Comparison of ENCODE assay signal across 11 cellular contexts in the genomic region with DNA sequence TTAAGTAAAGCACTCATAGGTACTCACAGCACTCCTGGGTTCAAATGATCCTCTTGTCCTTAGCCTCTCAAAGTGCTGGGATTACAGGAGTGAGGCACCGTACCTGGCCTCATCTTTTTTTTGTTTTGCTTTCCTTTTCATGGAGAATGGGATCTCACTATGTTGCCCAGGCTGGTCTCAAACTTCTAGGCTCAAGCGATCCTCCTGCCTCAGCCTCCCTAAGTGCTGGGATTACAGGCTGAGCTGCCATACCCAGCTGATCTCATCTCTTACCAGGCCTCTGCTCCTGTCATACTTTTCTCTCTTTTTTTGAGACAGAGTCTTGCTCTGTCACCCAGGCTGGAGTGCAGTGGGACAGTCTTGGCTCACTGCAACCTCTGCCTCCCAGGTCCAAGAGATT. TPM values are rescaled to one million over a fixed set of nuclear protein-coding genes. Genes with fewer than 3 reads are reported as not detected.
DNase-seq lines count a peak whose midpoint lies in the region; ATAC-seq and TF ChIP-seq lines count a peak whose summit lies in the region.
"Not testable (repeated sequence)": the region's sequence is repeated elsewhere in the genome, so short reads cannot be mapped to it uniquely, and the experiment has no call there.
"Had no signal": no experiment of that assay in that cellular context is flagged by ENCODE, and none has a peak within 500 bp of the region (broad histone marks: within the 10 kb centered on the region; RNA-seq: fewer than 3 reads in every experiment).

No MANE protein-coding gene starts in this region.

- not testable (repeated sequence) for H3K9me3 ChIP-seq in BLaER1 treated with 17β-estradiol and CSF1 and Interleukin-3, amounts not matched to agents 10 nM and 100 nM (replicated peaks in 1 of 11)

- POLR2A ChIA-PET in WTC11 (lab: Charles Lee), result not testable (repeated sequence)
- POLR2A ChIA-PET in MCF 10A (lab: Yijun Ruan, JAX), result interaction anchor here (0.7 kb wide), 1 partner anchor 145 kb away, joined by 3 read pairs; no protein-coding TSS in a partner anchor

- peak overlapping the region in 6 of 11 experiments; percentile 10 to 79 (median 38); a peak in 5 of 22 replicates for H3K9ac ChIP-seq in BLaER1 treated with 17β-estradiol and CSF1 and Interleukin-3, amounts not matched to agents 10 nM and 100 nM

- H3K4me1 Mint-ChIP-seq in WTC11 (peaks cover 16% of the 10 kb centered on the region), MCF 10A (ENCODE audit: insufficient read depth, unreplicated experiment) (peaks cover 31% of the 10 kb centered on the region), nephron progenitor cell (peaks cover 38% of the 10 kb centered on the region)
- peaks cover 35% of the 10 kb centered on the region for H3K4me1 Mint-ChIP-seq in activated T-cell treated with anti-CD3 and anti-CD28 coated beads, Interleukin-2, amount 50 U/mL, for 4 hours (ENCODE audit: low read depth)
- peaks cover 39% of the 10 kb centered on the region for H3K4me1 Mint-ChIP-seq in activated naive CD4-positive, alpha-beta T cell treated with anti-CD3 and anti-CD28 coated beads, Interleukin-2, amount 10 ng/mL, durations not matched to agents 7 days and 5 days
- peaks cover 35 to 37% of the 10 kb centered on the region in 2 donors for H3K4me1 Mint-ChIP-seq in stimulated activated naive B cell treated with anti-CD40 and anti-IgM and Interleukin-4, amounts not matched to agents 10 μg/mL and 1 μg/mL and 100 μg/mL, for 72 hours

- peaks cover 0 to 56% (median 29%) of the 10 kb centered on the region in 11 experiments; a peak in 13 of 22 replicates for H4K20me1 ChIP-seq in BLaER1 treated with 17β-estradiol and CSF1 and Interleukin-3, amounts not matched to agents 10 nM and 100 nM

- H3K9me3 Mint-ChIP-seq in WTC11; activated T-cell treated with anti-CD3 and anti-CD28 coated beads, Interleukin-2, amount 50 U/mL, for 4 hours; activated naive CD4-positive, alpha-beta T cell treated with anti-CD3 and anti-CD28 coated beads, Interleukin-2, amount 10 ng/mL, durations not matched to agents 7 days and 5 days; MCF 10A (ENCODE audit: unreplicated experiment); nephron progenitor cell; stimulated activated naive B cell treated with anti-CD40 and anti-IgM and Interleukin-4, amounts not matched to agents 10 μg/mL and 1 μg/mL and 100 μg/mL, for 72 hours: not testable (repeated sequence)

- intact Hi-C loops in MCF 10A (cut with micrococcal nuclease), result loop anchor here (10.0 kb wide), 1 partner anchor 983 kb away; no protein-coding TSS in a partner anchor

- peak overlapping the region in 6 of 11 experiments; percentile 90 to 97 (median 96); a peak in 3 of 22 replicates for H3K4me2 ChIP-seq in BLaER1 treated with 17β-estradiol and CSF1 and Interleukin-3, amounts not matched to agents 10 nM and 100 nM

- TF ChIP-seq CTCF in WTC11 (IDR thresholded peaks at IDR 0.05); MCF 10A (IDR thresholded peaks at IDR 0.05; ENCODE audit: unreplicated experiment); nephron progenitor cell (IDR thresholded peaks at IDR 0.05): not testable (repeated sequence)

- H3K36me3 ChIP-seq in BLaER1 treated with 17β-estradiol and CSF1 and Interleukin-3, amounts not matched to agents 10 nM and 100 nM, result peaks cover 45 to 59% (median 50%) of the 10 kb centered on the region in 11 experiments

- not testable (repeated sequence) for ATAC-seq in WTC11; activated T-cell treated with anti-CD3 and anti-CD28 coated beads, Interleukin-2, amount 50 U/mL, for 4 hours; stimulated activated naive B cell treated with anti-CD40 and anti-IgM and Interleukin-4, amounts not matched to agents 10 μg/mL and 1 μg/mL and 100 μg/mL, for 72 hours (replicated peaks)

- H3K27ac Mint-ChIP-seq in WTC11; activated naive CD4-positive, alpha-beta T cell treated with anti-CD3 and anti-CD28 coated beads, Interleukin-2, amount 10 ng/mL, durations not matched to agents 7 days and 5 days: not testable (repeated sequence)
- H3K27ac Mint-ChIP-seq in MCF 10A (ENCODE audit: low read depth, unreplicated experiment) (peak overlapping the region; percentile 12), nephron progenitor cell (peak overlapping the region; percentile 18)
- H3K27ac Mint-ChIP-seq in stimulated activated naive B cell treated with anti-CD40 and anti-IgM and Interleukin-4, amounts not matched to agents 10 μg/mL and 1 μg/mL and 100 μg/mL, for 72 hours, result peak overlapping the region; percentile 81

- H3K4me3 ChIP-seq in BLaER1 treated with 17β-estradiol and CSF1 and Interleukin-3, amounts not matched to agents 10 nM and 100 nM, result not testable (repeated sequence)

- H3K4me1 ChIP-seq in BLaER1 treated with 17β-estradiol and CSF1 and Interleukin-3, amounts not matched to agents 10 nM and 100 nM, result peaks cover 24 to 33% (median 29%) of the 10 kb centered on the region in 10 experiments

- not testable (repeated sequence) for BruUV-seq in MCF 10A (replicated peaks; lab: Mats Ljungman, UMichigan)

- H3K4me3 Mint-ChIP-seq in WTC11; MCF 10A (ENCODE audit: unreplicated experiment); stimulated activated naive B cell treated with anti-CD40 and anti-IgM and Interleukin-4, amounts not matched to agents 10 μg/mL and 1 μg/mL and 100 μg/mL, for 72 hours: not testable (repeated sequence)
- peak overlapping the region; percentile 97 for H3K4me3 Mint-ChIP-seq in activated T-cell treated with anti-CD3 and anti-CD28 coated beads, Interleukin-2, amount 50 U/mL, for 4 hours
- H3K4me3 Mint-ChIP-seq in activated naive CD4-positive, alpha-beta T cell treated with anti-CD3 and anti-CD28 coated beads, Interleukin-2, amount 10 ng/mL, durations not matched to agents 7 days and 5 days, result peak overlapping the region; percentile 8
- H3K4me3 Mint-ChIP-seq in nephron progenitor cell, result peak overlapping the region; percentile 42

- CTCF ChIA-PET in WTC11 (lab: Charles Lee), result not testable (repeated sequence)
- CTCF ChIA-PET in activated naive CD4-positive, alpha-beta T cell treated with anti-CD3 and anti-CD28 coated beads, Interleukin-2, amount 10 ng/mL, durations not matched to agents 7 days and 5 days (lab: Charles Lee), result interaction anchor here (1.3 to 2.5 kb wide), 2 partner anchors 9 to 200 kb away, joined by 3 to 6 read pairs; no protein-coding TSS in a partner anchor
- CTCF ChIA-PET in MCF 10A (lab: Yijun Ruan, JAX), result interaction anchor here (0.6 to 14.3 kb wide), 6 partner anchors 9 to 1171 kb away, joined by 3 to 271 read pairs (median 4); a partner anchor contains a TSS

- H3K27ac ChIP-seq in BLaER1 treated with 17β-estradiol and CSF1 and Interleukin-3, amounts not matched to agents 10 nM and 100 nM, result not testable (repeated sequence)

- peaks cover 43% of the 10 kb centered on the region for H3K36me3 Mint-ChIP-seq in WTC11
- H3K36me3 Mint-ChIP-seq in activated T-cell treated with anti-CD3 and anti-CD28 coated beads, Interleukin-2, amount 50 U/mL, for 4 hours (ENCODE audit: insufficient read depth), result peaks cover 38% of the 10 kb centered on the region
- peaks cover 24% of the 10 kb centered on the region for H3K36me3 Mint-ChIP-seq in activated naive CD4-positive, alpha-beta T cell treated with anti-CD3 and anti-CD28 coated beads, Interleukin-2, amount 10 ng/mL, durations not matched to agents 7 days and 5 days
- H3K36me3 Mint-ChIP-seq in MCF 10A (ENCODE audit: insufficient read depth, unreplicated experiment), result peaks cover 68% of the 10 kb centered on the region
- H3K36me3 Mint-ChIP-seq in nephron progenitor cell (ENCODE audit: low read depth), result peaks cover 36% of the 10 kb centered on the region
- H3K36me3 Mint-ChIP-seq in stimulated activated naive B cell treated with anti-CD40 and anti-IgM and Interleukin-4, amounts not matched to agents 10 μg/mL and 1 μg/mL and 100 μg/mL, for 72 hours, result peaks cover 26 to 48% of the 10 kb centered on the region in 2 donors

- H3K27me3 Mint-ChIP-seq in WTC11 (ENCODE audit: low read depth); activated T-cell treated with anti-CD3 and anti-CD28 coated beads, Interleukin-2, amount 50 U/mL, for 4 hours (ENCODE audit: low read depth); activated naive CD4-positive, alpha-beta T cell treated with anti-CD3 and anti-CD28 coated beads, Interleukin-2, amount 10 ng/mL, durations not matched to agents 7 days and 5 days; MCF 10A (ENCODE audit: insufficient read depth, unreplicated experiment); nephron progenitor cell (ENCODE audit: low read depth, poor library complexity); stimulated activated naive B cell treated with anti-CD40 and anti-IgM and Interleukin-4, amounts not matched to agents 10 μg/mL and 1 μg/mL and 100 μg/mL, for 72 hours: not testable (repeated sequence)

- not testable (repeated sequence) for DNase-seq in WTC11 (ENCODE audit: low spot score); activated T-cell treated with anti-CD3 and anti-CD28 coated beads, Interleukin-2, amount 50 U/mL, for 4 hours; activated naive CD4-positive, alpha-beta T cell treated with anti-CD3 and anti-CD28 coated beads, Interleukin-2, amount 10 ng/mL, durations not matched to agents 7 days and 5 days; MCF 10A (ENCODE audit: unreplicated experiment); nephron progenitor cell; stimulated activated naive B cell treated with anti-CD40 and anti-IgM and Interleukin-4, amounts not matched to agents 10 μg/mL and 1 μg/mL and 100 μg/mL, for 72 hours

- not testable (repeated sequence) for H3K27me3 ChIP-seq in BLaER1 treated with 17β-estradiol and CSF1 and Interleukin-3, amounts not matched to agents 10 nM and 100 nM

TF ChIP-seq in WTC11, 78 proteins besides CTCF, POLR2A, EP300 and RAD21:
- peak; percentile 80 for TF ChIP-seq ZNF121 (CRISPR knock-in tag; IDR thresholded peaks at IDR 0.05)
TF ChIP-seq in WTC11: peak in this region for 1; not testable (repeated sequence) for 77.

RNA-seq across cellular contexts. Expression of a gene that starts 4.6 kb away (rescaled TPM):
- total RNA-seq in WTC11 (2021) (42.1 to 47.7 TPM (median 43.3 TPM) in 3 replicates), MCF 10A (2022) (17.3 and 21.8 TPM in 2 replicates)
- total RNA-seq in activated T-cell treated with anti-CD3 and anti-CD28 coated beads, Interleukin-2, amount 50 U/mL, for 4 hours, result 10 to 100 TPM in 2 of 3 donors, 1 to 10 TPM in 1; 7.7 to 12.2 (median 10.0) TPM

RNA-seq across cellular contexts. Expression of a gene that starts 53.1 kb away (rescaled TPM):
- total RNA-seq in WTC11 (2021), result 0.11 to 0.16 TPM (median 0.13 TPM) in 3 replicates
- not detected for total RNA-seq in activated T-cell treated with anti-CD3 and anti-CD28 coated beads, Interleukin-2, amount 50 U/mL, for 4 hours
- not detected in 2 replicates for total RNA-seq in MCF 10A (2022)
- total RNA-seq: A673; Caco-2; CD8-positive, alpha-beta memory T cell; HT-29 had no signal
